In the genomic region with DNA sequence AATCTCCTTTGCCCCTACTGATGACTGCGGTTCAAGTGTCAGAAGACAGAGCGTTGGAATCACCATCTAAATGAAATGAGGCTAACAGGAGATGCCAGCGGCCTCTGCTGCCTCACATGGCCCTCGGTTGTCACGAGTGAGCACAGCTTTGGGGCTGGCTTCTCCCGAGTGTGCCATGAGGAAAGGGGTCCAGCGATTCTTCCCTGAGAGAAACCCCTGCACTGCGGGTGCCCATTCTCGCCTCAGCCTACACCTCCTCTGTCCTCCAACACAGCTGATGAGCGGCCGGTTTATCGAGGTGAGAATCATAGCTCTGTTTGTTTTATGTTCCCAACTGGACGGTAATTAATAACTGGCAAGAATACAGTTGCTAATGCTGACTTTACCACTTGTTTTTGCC, we compare ENCODE assay signal across 24 cellular contexts.
DNase-seq lines count a peak whose midpoint lies in the region; ATAC-seq and TF ChIP-seq lines count a peak whose summit lies in the region.
"Had no signal": no experiment of that assay in that cellular context is flagged by ENCODE, and none has a peak within 500 bp of the region (broad histone marks: within the 10 kb centered on the region; RNA-seq: fewer than 3 reads in every experiment).

No MANE protein-coding gene starts in this region.

- H3K27me3 Mint-ChIP-seq in endothelial cell (ENCODE audit: unreplicated experiment): peaks cover 2% of the 10 kb centered on the region
- H3K27me3 Mint-ChIP-seq in osteocyte (ENCODE audit: unreplicated experiment): peaks cover 11% of the 10 kb centered on the region

- H3K4me1 ChIP-seq in right atrium auricular region (no peaks in the 10 kb centered on the region), heart left ventricle (no peaks in the 10 kb centered on the region), transverse colon (no peaks in the 10 kb centered on the region)
- H3K4me1 ChIP-seq: HAP-1 had no signal

- no peak overlapping the region for H3K4me3 ChIP-seq in right atrium auricular region
- H3K4me3 ChIP-seq in heart left ventricle: no peak overlapping the region
- no peak overlapping the region for H3K4me3 ChIP-seq in transverse colon
- H3K4me3 ChIP-seq: GM12878, GM23338, HAP-1 had no signal

- H3K9me3 ChIP-seq in right atrium auricular region (no peaks in the 10 kb centered on the region), heart left ventricle (no peaks in the 10 kb centered on the region), transverse colon (no peaks in the 10 kb centered on the region)
- H3K9me3 ChIP-seq: HAP-1 had no signal

- no peak overlapping the region for H3K27ac Mint-ChIP-seq in endothelial cell (ENCODE audit: unreplicated experiment)
- no peak overlapping the region for H3K27ac Mint-ChIP-seq in osteocyte (ENCODE audit: unreplicated experiment)
- H3K27ac Mint-ChIP-seq: CD8-positive, alpha-beta memory T cell; HFFc6 had no signal

- no peaks in the 10 kb centered on the region for H3K9me3 Mint-ChIP-seq in endothelial cell (ENCODE audit: unreplicated experiment)
- no peaks in the 10 kb centered on the region for H3K9me3 Mint-ChIP-seq in osteocyte (ENCODE audit: unreplicated experiment)
- H3K9me3 Mint-ChIP-seq: CD8-positive, alpha-beta memory T cell; HFFc6 had no signal

- no peak for TF ChIP-seq POLR2A in heart left ventricle (IDR thresholded peaks at IDR 0.05)
- no peak for TF ChIP-seq POLR2A in transverse colon (IDR thresholded peaks at IDR 0.05)

- in situ Hi-C loops in transverse colon (cut with MboI; ENCODE audit: low pct_ligation_motif_present in 1 of 4, low pct_unique_long_range_greater_than_20kb in 1 of 4, low sequenced_read_pairs in 3 of 4): loop anchor here in 3 of 4 donors (10.0 to 25.0 kb wide), 2 partner anchors 366 to 373 kb away; no protein-coding TSS in a partner anchor

- intact Hi-C loops in heart left ventricle (cut with DNase I) (loop anchor here in 3 of 10 donors (5.0 to 10.0 kb wide), 3 partner anchors 213 to 523 kb away; partner anchors contain the start of gene UNC93A (in 1 of the 3)), transverse colon (cut with DNase I; ENCODE audit: low total_unique reads) (loop anchor here (10.0 kb wide), 1 partner anchor 373 kb away; no protein-coding TSS in a partner anchor)

- H3K4me1 Mint-ChIP-seq in endothelial cell (ENCODE audit: unreplicated experiment) (peaks cover 4% of the 10 kb centered on the region), osteocyte (ENCODE audit: unreplicated experiment) (no peaks in the 10 kb centered on the region)

- H3K27me3 ChIP-seq in right atrium auricular region: no peaks in the 10 kb centered on the region
- H3K27me3 ChIP-seq in heart left ventricle: peaks cover 0 to 14% (median 0%) of the 10 kb centered on the region in 9 donors
- H3K27me3 ChIP-seq in transverse colon: peaks cover 17% of the 10 kb centered on the region

- H3K36me3 ChIP-seq in right atrium auricular region (no peaks in the 10 kb centered on the region), heart left ventricle (no peaks in the 10 kb centered on the region), transverse colon (no peaks in the 10 kb centered on the region)
- H3K36me3 ChIP-seq: HAP-1 had no signal

- H3K4me3 Mint-ChIP-seq in endothelial cell (ENCODE audit: unreplicated experiment): no peak overlapping the region
- no peak overlapping the region for H3K4me3 Mint-ChIP-seq in osteocyte (ENCODE audit: unreplicated experiment)
- H3K4me3 Mint-ChIP-seq: CD14-positive monocyte; CD8-positive, alpha-beta memory T cell; GM23338; HFFc6 had no signal

- ATAC-seq in heart left ventricle (no peak), HG02763 (IDR thresholded peaks at IDR 0.05; ENCODE audit: unreplicated experiment) (no peak)
- ATAC-seq: GM12878 had no signal

- no peak for TF ChIP-seq EP300 in transverse colon (IDR thresholded peaks at IDR 0.05; ENCODE audit: low read depth)

- WGBS in heart left ventricle, 4 donors: 91 to 95% (median 93%) methylated on average over 13 of the region's 13 CpGs
- WGBS in transverse colon (ENCODE audit: low coverage in 1 of 2), 2 donors: 92 to 100% methylated on average over 2 to 13 of the region's 13 CpGs

- no peak for TF ChIP-seq CTCF in right atrium auricular region (IDR thresholded peaks at IDR 0.05)
- no peak for TF ChIP-seq CTCF in heart left ventricle (IDR thresholded peaks at IDR 0.05)
- no peak for TF ChIP-seq CTCF in endothelial cell (IDR thresholded peaks at IDR 0.05; ENCODE audit: unreplicated experiment)
- no peak for TF ChIP-seq CTCF in osteocyte (IDR thresholded peaks at IDR 0.05)
- no peak for TF ChIP-seq CTCF in transverse colon (IDR thresholded peaks at IDR 0.05)

- DNase-seq in right atrium auricular region (ENCODE audit: low spot score): peak; percentile 55
- no peak for DNase-seq in heart left ventricle
- DNase-seq in endothelial cell (ENCODE audit: low spot score): peak; percentile 1
- DNase-seq in osteocyte (ENCODE audit: extremely low spot score, unreplicated experiment): peak; percentile 80
- no peak for DNase-seq in transverse colon
- DNase-seq in NCI-H446 treated with DMSO at 0.1 percent for 48 hours (lab: John Stamatoyannopoulos, UW): no peak
- DNase-seq: CD8-positive, alpha-beta memory T cell; DMS 273 treated with DMSO at 0.1 percent for 48 hours; DMS79; EL; GDM1; HFFc6; NCI-H1048; NCI-H1417; NCI-H1694; NCI-H2029 treated with DMSO at 0.1 percent for 48 hours; NCI-H526 treated with DMSO at 0.1 percent for 48 hours; RPMI8226; SHP77 had no signal

- H3K27ac ChIP-seq in right atrium auricular region (no peak overlapping the region), heart left ventricle (no peak overlapping the region), transverse colon (no peak overlapping the region)

- peaks cover 3% of the 10 kb centered on the region for H3K36me3 Mint-ChIP-seq in endothelial cell (ENCODE audit: low read depth, unreplicated experiment)
- no peaks in the 10 kb centered on the region for H3K36me3 Mint-ChIP-seq in osteocyte (ENCODE audit: unreplicated experiment)
- H3K36me3 Mint-ChIP-seq: CD14-positive monocyte; CD8-positive, alpha-beta memory T cell had no signal

Comparison
In these comparisons a context has a peak if more than half of its experiments do, and no peak if none do; other contexts are left out.
1. DNase-seq: peak in right atrium auricular region (single experiment), endothelial cell (single experiment) and osteocyte (single experiment); none in heart left ventricle (0 of 5), transverse colon (single experiment) and NCI-H446 treated with DMSO at 0.1 percent for 48 hours (single experiment).